18 cellular contexts compared by ENCODE assay signal in genomic region chr7:53877688-53878087, GRCh38.
DNase-seq lines count a peak whose midpoint lies in the region; FAIRE-seq and TF ChIP-seq lines count a peak whose summit lies in the region.
"Had no signal": no experiment of that assay in that cellular context is flagged by ENCODE, and none has a peak within 500 bp of the region (broad histone marks: within the 10 kb centered on the region; RNA-seq: fewer than 3 reads in every experiment).

No MANE protein-coding gene starts in this region.

- H3K4me3 ChIP-seq in PC-9 (no peak overlapping the region), hepatocyte (no peak overlapping the region)
- H3K4me3 ChIP-seq: BLaER1 had no signal

- H3K4me2 ChIP-seq in PC-9 (no peak overlapping the region), hepatocyte (no peak overlapping the region)
- H3K4me2 ChIP-seq: BLaER1 had no signal

- H4K20me1 ChIP-seq in PC-9 (ENCODE audit: insufficient read depth) (no peaks in the 10 kb centered on the region; the same call in 1 of the 2 replicates), hepatocyte (ENCODE audit: insufficient read depth, poor library complexity, severe bottlenecking) (no peaks in the 10 kb centered on the region)
- H4K20me1 ChIP-seq: BLaER1 had no signal

- DNase-seq in H54 (ENCODE audit: insufficient read length, low spot score) = no peak
- no peak for DNase-seq in PC-9
- no peak for DNase-seq in frontal cortex (ENCODE audit: low spot score in 2 of 2)
- no peak for DNase-seq in COLO668 (lab: John Stamatoyannopoulos, UW; ENCODE audit: unreplicated experiment)
- DNase-seq in hepatocyte (ENCODE audit: low spot score) = no peak
- DNase-seq in activated CD8-positive, alpha-beta memory T cell treated with anti-CD3 and anti-CD28 coated beads for 24 hours = no peak
- DNase-seq: CD4-positive, CD25-positive, alpha-beta regulatory T cell; CD8-positive, alpha-beta T cell; DMS 273 treated with DMSO at 0.1 percent for 48 hours; DMS53; DMS79 treated with DMSO at 0.1 percent for 48 hours; GF-D8; GOT3; H9 had no signal

- H3K9me3 ChIP-seq in PC-9 (ENCODE audit: insufficient read depth, low read depth) (no peaks in the 10 kb centered on the region), hepatocyte (ENCODE audit: low read depth) (no peaks in the 10 kb centered on the region)
- H3K9me3 ChIP-seq: BLaER1 had no signal

- CTCF ChIA-PET in PC-9 (lab: Charles Lee) = no interaction called here

- 27% methylated on average over 2 of the region's 2 CpGs for WGBS in hepatocyte (ENCODE audit: low lambda C conversion rate, missing lambda C conversion rate)

- intact Hi-C loops in PC-9 (cut with micrococcal nuclease; ENCODE audit: unreplicated experiment) = no loop called here

- H3K4me1 ChIP-seq in PC-9 (replicated peaks; ENCODE audit: insufficient read depth) = no peaks in the 10 kb centered on the region
- H3K4me1 ChIP-seq in hepatocyte (ENCODE audit: insufficient read depth) = no peaks in the 10 kb centered on the region
- H3K4me1 ChIP-seq: BLaER1 had no signal

- no peaks in the 10 kb centered on the region for H3K36me3 ChIP-seq in PC-9 (ENCODE audit: low read depth)
- H3K36me3 ChIP-seq in hepatocyte (replicated peaks; ENCODE audit: insufficient read depth, low read depth) = no peaks in the 10 kb centered on the region
- H3K36me3 ChIP-seq: BLaER1 had no signal

- no peaks in the 10 kb centered on the region for H3F3A ChIP-seq in PC-9 (ENCODE audit: insufficient read depth, low read depth)

- no peak for TF ChIP-seq CTCF in PC-9 (conservative IDR thresholded peaks at IDR 0.05)
- TF ChIP-seq CTCF in hepatocyte (IDR thresholded peaks at IDR 0.05; ENCODE audit: poor library complexity) = no peak

- POLR2A ChIA-PET in PC-9 (lab: Charles Lee; ENCODE audit: unreplicated experiment) = no interaction called here

- H2AFZ ChIP-seq in PC-9 (peak overlapping the region; percentile 8; the same call in 1 of the 2 replicates), hepatocyte (no peak overlapping the region)

- H3K27me3 ChIP-seq in PC-9 (ENCODE audit: insufficient read depth, low read depth) (no peaks in the 10 kb centered on the region), hepatocyte (no peaks in the 10 kb centered on the region)
- H3K27me3 ChIP-seq: BLaER1 had no signal

- H3K27ac ChIP-seq in PC-9 (no peak overlapping the region), hepatocyte (no peak overlapping the region)
- H3K27ac ChIP-seq: BLaER1, C4-2B had no signal

- H3K79me2 ChIP-seq in PC-9 (ENCODE audit: low read depth) = no peaks in the 10 kb centered on the region
- no peaks in the 10 kb centered on the region for H3K79me2 ChIP-seq in hepatocyte

- H3K9me2 ChIP-seq in PC-9 (ENCODE audit: insufficient read depth) (no peaks in the 10 kb centered on the region), hepatocyte (replicated peaks; ENCODE audit: insufficient read depth) (no peaks in the 10 kb centered on the region)

- FAIRE-seq in H54 (lab: Jason Lieb, UNC) (peak; percentile 6), frontal cortex (lab: Jason Lieb, UNC) (peak; percentile 58)
- FAIRE-seq: D721Med, GM12891 had no signal

- TF ChIP-seq POLR2A in H54 (IDR thresholded peaks at IDR 0.05; ENCODE audit: low read depth, low read length) = no peak

- no TSS peak for BruUV-seq in PC-9 (replicated peaks; lab: Mats Ljungman, UMichigan)
